Comparison of ENCODE assay signal across 15 cellular contexts in genomic region chr10:10785627-10786333, GRCh38.
DNase-seq lines count a peak whose midpoint lies in the region; ATAC-seq and TF ChIP-seq lines count a peak whose summit lies in the region.
"Had no signal": no experiment of that assay in that cellular context is flagged by ENCODE, and none has a peak within 500 bp of the region (broad histone marks: within the 10 kb centered on the region; RNA-seq: fewer than 3 reads in every experiment).

No MANE protein-coding gene starts in this region.

- TF ChIP-seq CTCF in HFFc6 (IDR thresholded peaks at IDR 0.05) (no peak), fibroblast of lung (conservative IDR thresholded peaks at IDR 0.05 in 1 of 2, IDR thresholded peaks at IDR 0.05 in 1 of 2; ENCODE audit: low read depth in 1 of 2, low read length in 2 of 2) (no peak), retinal pigment epithelial cell (conservative IDR thresholded peaks at IDR 0.05; ENCODE audit: low read depth, low read length) (no peak), GM13977 (IDR thresholded peaks at IDR 0.05; ENCODE audit: extremely low read depth, insufficient read depth, missing control alignments) (no peak)
- no peak for TF ChIP-seq CTCF in CD8-positive, alpha-beta T cell (IDR thresholded peaks at IDR 0.05)

- H3K27me3 ChIP-seq in fibroblast of lung (ENCODE audit: control insufficient read depth, insufficient read depth, low read length), result no peaks in the 10 kb centered on the region
- no peaks in the 10 kb centered on the region for H3K27me3 ChIP-seq in CD8-positive, alpha-beta T cell (ENCODE audit: insufficient read depth, low read length)

- CTCF ChIA-PET in CD8-positive, alpha-beta T cell (lab: Charles Lee), result no interaction called here

- peak overlapping the region; percentile 57 for H3K27ac Mint-ChIP-seq in HFFc6
- H3K27ac Mint-ChIP-seq in CD8-positive, alpha-beta T cell, result no peak overlapping the region
- H3K27ac Mint-ChIP-seq: activated B cell treated with CpG ODN at 0.5 μM for 24 hours had no signal

- H3K4me1 Mint-ChIP-seq in HFFc6 (ENCODE audit: low read depth), result peaks cover 66% of the 10 kb centered on the region
- no peaks in the 10 kb centered on the region for H3K4me1 Mint-ChIP-seq in CD8-positive, alpha-beta T cell (ENCODE audit: low read depth)
- H3K4me1 Mint-ChIP-seq: activated B cell treated with CpG ODN at 0.5 μM for 24 hours had no signal

- no peak overlapping the region for H2AFZ ChIP-seq in fibroblast of lung (ENCODE audit: low read length)

- peak overlapping the region; percentile 18; the same call in 1 of the 2 replicates for H3K4me3 Mint-ChIP-seq in HFFc6
- no peak overlapping the region for H3K4me3 Mint-ChIP-seq in CD8-positive, alpha-beta T cell
- H3K4me3 Mint-ChIP-seq: activated B cell treated with CpG ODN at 0.5 μM for 24 hours had no signal

- H3K36me3 Mint-ChIP-seq in HFFc6 (ENCODE audit: low read depth), result peaks cover 6% of the 10 kb centered on the region; the same call in 1 of the 2 replicates
- no peaks in the 10 kb centered on the region for H3K36me3 Mint-ChIP-seq in CD8-positive, alpha-beta T cell

- no peak for ATAC-seq in CD8-positive, alpha-beta T cell
- no peak for ATAC-seq in GM19463 (IDR thresholded peaks at IDR 0.05; ENCODE audit: unreplicated experiment)
- ATAC-seq: left lobe of liver had no signal

- peaks cover 9% of the 10 kb centered on the region for H3K4me1 ChIP-seq in fibroblast of lung (ENCODE audit: control insufficient read depth, extremely low read depth, insufficient read depth, low read length)
- H3K4me1 ChIP-seq in CD8-positive, alpha-beta T cell (ENCODE audit: insufficient read depth, low read length), result no peaks in the 10 kb centered on the region

- POLR2A ChIA-PET in CD8-positive, alpha-beta T cell (lab: Charles Lee), result no interaction called here

- H3K27ac ChIP-seq in SK-N-MC, result peak overlapping the region; percentile 80; the same call in 1 of the 2 replicates
- peak overlapping the region; percentile 40 for H3K27ac ChIP-seq in fibroblast of lung (ENCODE audit: insufficient read depth, low read length)
- no peak overlapping the region for H3K27ac ChIP-seq in CD8-positive, alpha-beta T cell (ENCODE audit: low read depth, low read length)

- no peaks in the 10 kb centered on the region for H3K9me3 Mint-ChIP-seq in HFFc6
- H3K9me3 Mint-ChIP-seq in CD8-positive, alpha-beta T cell, result no peaks in the 10 kb centered on the region

- H3K9me3 ChIP-seq in SK-N-MC (ENCODE audit: low read depth, low read length) (no peaks in the 10 kb centered on the region), fibroblast of lung (ENCODE audit: control insufficient read depth, insufficient read depth, low read depth, low read length) (no peaks in the 10 kb centered on the region)
- H3K9me3 ChIP-seq in CD8-positive, alpha-beta T cell (ENCODE audit: low read length), result no peaks in the 10 kb centered on the region

- no peaks in the 10 kb centered on the region for H4K20me1 ChIP-seq in fibroblast of lung (ENCODE audit: control insufficient read depth, extremely low read depth, insufficient read depth, low read length)

- H3K4me3 ChIP-seq in SK-N-MC (peak overlapping the region; percentile 48), fibroblast of lung (replicated peaks in 1 of 4; ENCODE audit: control extremely low read depth in 1 of 4, insufficient read depth in 1 of 4, low read depth in 3 of 4, low read length in 4 of 4) (no peak overlapping the region), retinal pigment epithelial cell (ENCODE audit: low read length) (no peak overlapping the region)
- no peak overlapping the region for H3K4me3 ChIP-seq in CD8-positive, alpha-beta T cell (ENCODE audit: low read depth, low read length)

- in situ Hi-C loops in GM13977 (cut with MboI; ENCODE audit: low pct_unique_long_range_greater_than_20kb, low sequenced_read_pairs, unreplicated experiment), result no loop called here

- H3K36me3 ChIP-seq in SK-N-MC (ENCODE audit: insufficient read depth, low read length) (no peaks in the 10 kb centered on the region), fibroblast of lung (ENCODE audit: control insufficient read depth, insufficient read depth, low read length) (no peaks in the 10 kb centered on the region)
- H3K36me3 ChIP-seq in CD8-positive, alpha-beta T cell (ENCODE audit: insufficient read depth, low read length), result no peaks in the 10 kb centered on the region

- intact Hi-C loops in CD8-positive, alpha-beta T cell (cut with DNase I, micrococcal nuclease), result no loop called here

- H3K9ac ChIP-seq in SK-N-MC (ENCODE audit: insufficient read length), result no peak overlapping the region
- no peak overlapping the region for H3K9ac ChIP-seq in fibroblast of lung (ENCODE audit: insufficient read depth, low read length)

- peaks cover 1% of the 10 kb centered on the region; the same call in 1 of the 2 replicates for H3K27me3 Mint-ChIP-seq in HFFc6 (ENCODE audit: insufficient read depth)
- peaks cover 22% of the 10 kb centered on the region for H3K27me3 Mint-ChIP-seq in CD8-positive, alpha-beta T cell (ENCODE audit: low read depth)

- no peaks in the 10 kb centered on the region for H3K79me2 ChIP-seq in fibroblast of lung (ENCODE audit: control insufficient read depth, insufficient read depth, low read length)

- no peak overlapping the region for H3K4me2 ChIP-seq in fibroblast of lung (ENCODE audit: extremely low read depth, insufficient read depth, low read length)

- peak; percentile 25 for DNase-seq in HFFc6
- no peak for DNase-seq in SK-N-MC (ENCODE audit: low read depth, low spot score)
- DNase-seq in fibroblast of lung (ENCODE audit: low read depth in 2 of 2), result peak; percentile 73 to 81
- DNase-seq in retinal pigment epithelial cell (ENCODE audit: low read depth), result peak; percentile 48
- no peak for DNase-seq in CD8-positive, alpha-beta T cell
- no peak for DNase-seq in hepatic stellate cell (ENCODE audit: low spot score)
- no peak for DNase-seq in GM13977 (ENCODE audit: low spot score)
- DNase-seq: activated B cell treated with CpG ODN at 0.5 μM for 24 hours; activated T-cell treated with anti-CD3 and anti-CD28 coated beads, Interleukin-2, amount 50 U/mL, for 1 hour; occipital lobe; SIG-M5; stimulated activated CD4-positive, alpha-beta T cell treated with anti-CD3 and anti-CD28 coated beads, Interleukin-1b, Interleukin-23, amount 100 ng/mL, for 48 hours; stimulated activated naive CD4-positive, alpha-beta T cell treated with Interleukin-2 at 50 U/mL for 16 hours had no signal

Comparison
In these comparisons a context has a peak if more than half of its experiments do, and no peak if none do; other contexts are left out.
1. DNase-seq: peak in HFFc6 (single experiment), fibroblast of lung (2 of 2) and retinal pigment epithelial cell (single experiment); none in SK-N-MC (single experiment), CD8-positive, alpha-beta T cell (0 of 7), hepatic stellate cell (single experiment) and GM13977 (single experiment).